15 cellular contexts compared by ENCODE assay signal in the genomic region with DNA sequence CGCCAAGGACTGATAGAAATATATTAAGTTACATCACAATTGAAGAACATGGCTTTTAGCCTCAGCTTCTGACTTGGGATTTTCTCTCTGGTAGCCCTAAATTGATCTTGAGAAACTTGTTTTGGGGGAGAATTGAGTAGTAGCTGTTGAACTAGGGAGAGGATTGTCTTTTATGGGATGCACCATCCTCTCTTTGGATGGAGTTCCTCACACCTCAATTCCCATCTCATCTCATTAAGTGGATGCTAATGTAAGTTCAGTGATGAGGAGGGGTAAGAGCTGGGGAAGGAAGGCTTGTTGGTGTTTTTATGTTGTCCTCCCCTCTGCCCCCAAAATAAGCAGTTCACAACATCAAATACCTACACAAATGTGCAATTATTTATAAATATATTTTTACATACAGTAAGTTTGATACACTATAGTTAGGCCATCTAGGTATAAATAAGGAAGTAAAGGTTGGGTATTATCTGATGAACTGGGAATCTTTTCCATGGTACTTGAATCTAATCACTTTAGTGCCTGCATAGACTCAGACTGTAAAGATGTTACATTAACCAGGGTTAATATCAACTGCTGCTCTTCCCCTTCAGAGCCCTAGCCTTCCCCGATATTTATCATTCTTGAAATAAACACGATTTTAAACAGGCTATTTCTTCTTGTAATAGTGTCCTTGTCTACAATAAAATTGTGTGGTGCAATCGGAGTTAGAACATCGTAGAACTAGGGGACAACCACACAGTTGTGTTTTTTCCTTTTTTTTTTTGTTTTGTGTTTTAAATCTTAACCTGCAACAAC. TPM values are rescaled to one million over a fixed set of nuclear protein-coding genes. Genes with fewer than 3 reads are reported as not detected.
DNase-seq lines count a peak whose midpoint lies in the region; ATAC-seq and TF ChIP-seq lines count a peak whose summit lies in the region.
"Had no signal": no experiment of that assay in that cellular context is flagged by ENCODE, and none has a peak within 500 bp of the region (broad histone marks: within the 10 kb centered on the region; RNA-seq: fewer than 3 reads in every experiment).

No MANE protein-coding gene starts in this region.

- no peak overlapping the region for H2BK120ac ChIP-seq in mesenchymal stem cell (ENCODE audit: low read depth, low read length)

- H2BK5ac ChIP-seq in mesenchymal stem cell (ENCODE audit: low read depth, low read length, poor library complexity, severe bottlenecking), result no peak overlapping the region

- H3K23ac ChIP-seq in mesenchymal stem cell (ENCODE audit: low read length in 2 of 2), result no peak overlapping the region

- no peak for TF ChIP-seq POLR2A in tibial nerve (IDR thresholded peaks at IDR 0.05)

- H3K14ac ChIP-seq in mesenchymal stem cell (ENCODE audit: low read length in 2 of 2), result no peak overlapping the region

- DNase-seq in coronary artery (ENCODE audit: low spot score) (no peak), mesenchymal stem cell (peak; percentile 43), tibial nerve (ENCODE audit: low spot score in 2 of 2) (no peak), germinal center (ENCODE audit: low spot score) (no peak)
- DNase-seq in stimulated activated CD4-positive, alpha-beta T cell treated with anti-CD3 and anti-CD28 coated beads, Interleukin-4, amount 100 ng/mL, for 1 hour, result no peak
- DNase-seq: activated T-cell treated with anti-CD3 and anti-CD28 coated beads, Interleukin-2, amount 50 U/mL, for 1 hour; caudate nucleus; hypothalamus; natural killer cell; stimulated activated CD4-positive, alpha-beta T cell treated with anti-CD3 and anti-CD28 coated beads, Interleukin-2, amount 100 ng/mL, for 48 hours; substantia nigra had no signal

- TF ChIP-seq CTCF in coronary artery (IDR thresholded peaks at IDR 0.05) (no peak), tibial nerve (IDR thresholded peaks at IDR 0.05) (no peak)

- WGBS in mesenchymal stem cell, result 20% methylated on average over 1 of the region's 5 CpGs
- WGBS in tibial nerve, 2 donors, result 28 to 30% methylated on average over 5 of the region's 5 CpGs

- H3K27me3 ChIP-seq in HUES6 (ENCODE audit: control insufficient read depth, insufficient read depth, low read length), result no peaks in the 10 kb centered on the region
- H3K27me3 ChIP-seq in mesenchymal stem cell (ENCODE audit: control insufficient read depth in 1 of 2, insufficient read depth in 1 of 2, low read length in 2 of 2), result no peaks in the 10 kb centered on the region
- H3K27me3 ChIP-seq in tibial nerve, result no peaks in the 10 kb centered on the region

- H3K4me2 ChIP-seq in mesenchymal stem cell (ENCODE audit: low read length, poor library complexity, severe bottlenecking), result no peak overlapping the region

- H3K4ac ChIP-seq in mesenchymal stem cell (ENCODE audit: low read depth in 1 of 2, low read length in 2 of 2), result no peak overlapping the region

- H3K36me3 ChIP-seq in HUES6 (ENCODE audit: control insufficient read depth, insufficient read depth, low read length) (peaks cover 51% of the 10 kb centered on the region), mesenchymal stem cell (ENCODE audit: control insufficient read depth in 1 of 2, insufficient read depth in 2 of 2, low read depth in 1 of 2, low read length in 2 of 2) (peaks cover 0 to 32% of the 10 kb centered on the region in 2 experiments), tibial nerve (no peaks in the 10 kb centered on the region)

- ATAC-seq in HG02588 (IDR thresholded peaks at IDR 0.05; ENCODE audit: unreplicated experiment), result no peak
- ATAC-seq: K562, natural killer cell had no signal

- no peak for TF ChIP-seq EP300 in tibial nerve (IDR thresholded peaks at IDR 0.05)

- no peak overlapping the region for H2BK15ac ChIP-seq in mesenchymal stem cell (ENCODE audit: low read depth, poor library complexity, severe bottlenecking)

- H2AK5ac ChIP-seq in mesenchymal stem cell (ENCODE audit: low read length, severe bottlenecking), result no peak overlapping the region

- no peak overlapping the region for H2BK12ac ChIP-seq in mesenchymal stem cell (ENCODE audit: low read length in 2 of 2)

- H4K8ac ChIP-seq in mesenchymal stem cell (ENCODE audit: low read length), result no peak overlapping the region

- H3K4me1 ChIP-seq in HUES6 (ENCODE audit: control insufficient read depth, insufficient read depth, low read length) (peaks cover 36% of the 10 kb centered on the region), mesenchymal stem cell (ENCODE audit: control insufficient read depth, insufficient read depth, low read depth, low read length) (peaks cover 5% of the 10 kb centered on the region), tibial nerve (peaks cover 0 to 53% (median 4%) of the 10 kb centered on the region in 4 donors)

- H4K91ac ChIP-seq in mesenchymal stem cell (ENCODE audit: low read length), result no peak overlapping the region

- H3K79me1 ChIP-seq in mesenchymal stem cell (replicated peaks; ENCODE audit: low read length, poor library complexity, severe bottlenecking), result no peaks in the 10 kb centered on the region

- H3K27ac ChIP-seq in HUES6 (ENCODE audit: low read depth, low read length), result peak overlapping the region; percentile 12; the same call in 1 of the 2 replicates
- peak overlapping the region; percentile 71 to 93 for H3K27ac ChIP-seq in coronary artery
- H3K27ac ChIP-seq in mesenchymal stem cell (ENCODE audit: low read length, poor library complexity, severe bottlenecking), result no peak overlapping the region
- H3K27ac ChIP-seq in tibial nerve, result peak overlapping the region in 3 of 4 donors; percentile 36 to 94 (median 91)
- H3K27ac ChIP-seq: RWPE1 had no signal

- H2AFZ ChIP-seq in mesenchymal stem cell (ENCODE audit: low read depth, low read length), result no peak overlapping the region

- H3K4me3 ChIP-seq in HUES6 (ENCODE audit: low read depth, low read length) (peak overlapping the region; percentile 89), coronary artery (peak overlapping the region; percentile 80), mesenchymal stem cell (ENCODE audit: insufficient read depth in 1 of 2, low read depth in 1 of 2, low read length in 2 of 2) (peak overlapping the region in 1 of 2 experiments; percentile 96), tibial nerve (peak overlapping the region in 1 of 4 donors; percentile 10)
- H3K4me3 ChIP-seq: K562 had no signal

- no peaks in the 10 kb centered on the region for H3K9me3 ChIP-seq in HUES6 (ENCODE audit: control insufficient read depth, insufficient read depth, low read depth, low read length)
- no peaks in the 10 kb centered on the region for H3K9me3 ChIP-seq in mesenchymal stem cell (ENCODE audit: control insufficient read depth, low read length)
- no peaks in the 10 kb centered on the region for H3K9me3 ChIP-seq in tibial nerve

- H3K18ac ChIP-seq in mesenchymal stem cell (ENCODE audit: low read depth in 1 of 2, low read length in 2 of 2), result peak overlapping the region in 1 of 2 experiments; percentile 7

- H3K9ac ChIP-seq in HUES6 (ENCODE audit: low read length), result peak overlapping the region; percentile 58
- peak overlapping the region; percentile 100 for H3K9ac ChIP-seq in mesenchymal stem cell (ENCODE audit: low read length)

RNA-seq across cellular contexts. Expression of a gene that starts 4.2 kb away (rescaled TPM):
- 475 TPM for polyA plus RNA-seq in mesenchymal stem cell (2013, experiment 1 of 2)
- 492 TPM for polyA plus RNA-seq in mesenchymal stem cell (2013, experiment 2 of 2)
- 10 to 100 TPM; 37.7 to 44.7 (median 41.6) TPM for total RNA-seq in tibial nerve
- total RNA-seq: natural killer cell had no signal
